Comparison of ENCODE assay signal across 8 cellular contexts in the genomic region with DNA sequence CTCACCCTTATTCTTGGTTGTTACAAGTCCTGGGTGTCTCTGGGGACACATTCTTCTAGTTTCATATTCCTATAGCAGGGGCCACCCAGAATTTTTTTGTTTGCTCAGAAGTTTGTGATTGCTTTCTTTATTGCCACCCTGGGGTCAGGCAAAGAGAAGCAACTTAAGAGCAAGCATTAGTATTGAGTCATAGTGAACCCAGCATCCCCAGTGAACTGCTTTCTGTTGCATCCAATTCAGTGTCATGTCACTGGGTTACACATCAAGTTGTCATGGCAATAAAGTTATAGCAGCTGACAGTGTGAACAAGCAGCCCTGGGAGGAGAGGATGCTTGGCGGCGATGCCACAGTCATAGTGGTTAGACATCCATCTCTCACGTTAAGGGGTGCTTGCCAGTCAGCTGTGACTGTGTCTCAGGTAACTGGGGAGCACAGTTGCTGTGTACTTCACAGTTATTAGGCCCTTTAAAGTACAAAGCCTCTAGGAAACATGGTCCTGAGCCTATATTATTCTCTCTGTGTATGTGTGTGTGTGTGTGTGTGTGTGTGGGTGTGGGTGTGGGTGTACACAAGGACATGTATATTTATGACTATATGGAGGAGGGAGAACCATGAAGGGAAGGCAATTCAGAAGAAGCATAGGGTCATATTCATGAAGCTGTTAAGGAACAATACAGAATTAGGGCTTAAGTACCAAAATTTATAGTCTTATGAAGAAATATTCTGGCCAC. TPM values are rescaled to one million over a fixed set of nuclear protein-coding genes. Genes with fewer than 3 reads are reported as not detected.
DNase-seq lines count a peak whose midpoint lies in the region; ATAC-seq and TF ChIP-seq lines count a peak whose summit lies in the region.

No MANE protein-coding gene starts in this region.

- no peaks in the 10 kb centered on the region for H3K36me3 ChIP-seq in testis (ENCODE audit: low read depth, missing control alignments)

- no peak for TF ChIP-seq CTCF in testis (IDR thresholded peaks at IDR 0.05)

- H3K4me1 ChIP-seq in testis, result no peaks in the 10 kb centered on the region

- ATAC-seq in GM21367 (IDR thresholded peaks at IDR 0.05; ENCODE audit: unreplicated experiment), result peak; percentile 79
- ATAC-seq in HG03460 (IDR thresholded peaks at IDR 0.05; ENCODE audit: unreplicated experiment), result peak; percentile 91

- TF ChIP-seq POLR2A in testis (IDR thresholded peaks at IDR 0.05), result no peak

- H3K4me3 ChIP-seq in testis, result no peak overlapping the region

- H3K27me3 ChIP-seq in testis, result no peaks in the 10 kb centered on the region

- intact Hi-C loops in testis (cut with DNase I; ENCODE audit: low total_unique reads), result no loop called here

- DNase-seq in GM04504 (ENCODE audit: low read depth) (peak; percentile 79), glomerular visceral epithelial cell (ENCODE audit: extremely low spot score) (peak; percentile 20), GF-D8 (lab: John Stamatoyannopoulos, UW) (no peak), testis (no peak), NCI-H1048 (lab: John Stamatoyannopoulos, UW) (no peak)
- no peak for DNase-seq in stimulated activated naive CD4-positive, alpha-beta T cell (lab: John Stamatoyannopoulos, UW)

- WGBS in testis, 2 donors, result 98 to 100% methylated on average over 3 of the region's 3 CpGs

- no peak overlapping the region for H3K27ac ChIP-seq in testis

- H3K9me3 ChIP-seq in testis, result no peaks in the 10 kb centered on the region

RNA-seq across cellular contexts. Expression of gene TRIM44, which starts 52.5 kb away (rescaled TPM):
- 10 to 100 TPM; 37.1 to 42.3 TPM for total RNA-seq in testis
- 41.6 TPM for polyA plus RNA-seq in testis (ENCODE audit: insufficient read depth, low read depth, low replicate concordance)

Comparison
In these comparisons a context has a peak if more than half of its experiments do, and no peak if none do; other contexts are left out.
1. DNase-seq: peak in GM04504 (single experiment) and glomerular visceral epithelial cell (single experiment); none in GF-D8 (single experiment), testis (single experiment), NCI-H1048 (single experiment) and stimulated activated naive CD4-positive, alpha-beta T cell (0 of 6).